Comparison of ENCODE assay signal across 19 cellular contexts in genomic region chr12:114167431-114167830, GRCh38.
"Had no signal": no experiment of that assay in that cellular context is flagged by ENCODE, and none has a peak within 500 bp of the region (broad histone marks: within the 10 kb centered on the region; RNA-seq: fewer than 3 reads in every experiment).

No MANE protein-coding gene starts in this region.

- H3K36me3 Mint-ChIP-seq: activated naive CD8-positive, alpha-beta T cell treated with anti-CD3 and anti-CD28 coated beads, Interleukin-2, amount 10 ng/mL, durations not matched to agents 7 days and 5 days; naive B cell; T-cell had no signal

- H3K9me3 Mint-ChIP-seq: activated CD4-positive, alpha-beta T cell treated with anti-CD3 and anti-CD28 coated beads, Interleukin-2, amount 10 ng/mL, durations not matched to agents 24 days and 14 days; activated CD8-positive, alpha-beta T cell treated with anti-CD3 and anti-CD28 coated beads for 36 hours; activated naive CD8-positive, alpha-beta T cell treated with anti-CD3 and anti-CD28 coated beads, Interleukin-2, amount 10 ng/mL, durations not matched to agents 7 days and 5 days; activated T-helper 17 cell treated with anti-CD3 and anti-CD28 coated beads, Interleukin-2, amount 50 U/mL, for 72 hours; neural crest cell; stimulated activated naive CD8-positive, alpha-beta T cell treated with anti-CD3 and anti-CD28 coated beads, Interleukin-15, Interleukin-2, amounts not matched to agents 100 ng/mL and 50 ng/mL, for 24 hours; T-cell had no signal

- DNase-seq: activated CD4-positive, alpha-beta T cell treated with anti-CD3 and anti-CD28 coated beads, Interleukin-2, amount 10 ng/mL, durations not matched to agents 24 days and 14 days; activated CD8-positive, alpha-beta T cell treated with anti-CD3 and anti-CD28 coated beads for 36 hours; activated naive CD4-positive, alpha-beta T cell; activated naive CD8-positive, alpha-beta T cell treated with anti-CD3 and anti-CD28 coated beads, Interleukin-2, amount 10 ng/mL, durations not matched to agents 7 days and 5 days; activated T-cell treated with anti-CD3 and anti-CD28 coated beads, Interleukin-2, amount 50 U/mL, for 1 hour; cerebellar nuclear complex; cortex of kidney; foreskin keratinocyte; glutamatergic neuron; naive B cell; stimulated activated CD4-positive, alpha-beta T cell treated with anti-CD3 and anti-CD28 coated beads, Interleukin-2, amount 100 ng/mL, for 24 hours; T-cell had no signal

- H3K27me3 Mint-ChIP-seq: activated CD4-positive, alpha-beta T cell treated with anti-CD3 and anti-CD28 coated beads, Interleukin-2, amount 10 ng/mL, durations not matched to agents 24 days and 14 days; activated naive CD8-positive, alpha-beta T cell treated with anti-CD3 and anti-CD28 coated beads, Interleukin-2, amount 10 ng/mL, durations not matched to agents 7 days and 5 days; activated T-helper 17 cell treated with anti-CD3 and anti-CD28 coated beads, Interleukin-2, amount 50 U/mL, for 72 hours had no signal

- H3K4me1 ChIP-seq: foreskin keratinocyte, tibial nerve, vagina had no signal

- H3K4me3 ChIP-seq: right atrium auricular region, tibial nerve, vagina had no signal

- H3K27ac Mint-ChIP-seq: activated CD4-positive, alpha-beta T cell treated with anti-CD3 and anti-CD28 coated beads, Interleukin-2, amount 10 ng/mL, durations not matched to agents 24 days and 14 days; activated CD8-positive, alpha-beta T cell treated with anti-CD3 and anti-CD28 coated beads for 36 hours; activated naive CD8-positive, alpha-beta T cell treated with anti-CD3 and anti-CD28 coated beads, Interleukin-2, amount 10 ng/mL, durations not matched to agents 7 days and 5 days; activated T-helper 17 cell treated with anti-CD3 and anti-CD28 coated beads, Interleukin-2, amount 50 U/mL, for 72 hours; naive B cell; progenitor cell of endocrine pancreas; stimulated activated naive CD8-positive, alpha-beta T cell treated with anti-CD3 and anti-CD28 coated beads, Interleukin-15, Interleukin-2, amounts not matched to agents 100 ng/mL and 50 ng/mL, for 24 hours; T-cell had no signal

- H3K4me3 Mint-ChIP-seq: activated CD4-positive, alpha-beta T cell treated with anti-CD3 and anti-CD28 coated beads, Interleukin-2, amount 10 ng/mL, durations not matched to agents 24 days and 14 days; activated CD8-positive, alpha-beta T cell treated with anti-CD3 and anti-CD28 coated beads for 36 hours; activated naive CD8-positive, alpha-beta T cell treated with anti-CD3 and anti-CD28 coated beads, Interleukin-2, amount 10 ng/mL, durations not matched to agents 7 days and 5 days; activated T-helper 17 cell treated with anti-CD3 and anti-CD28 coated beads, Interleukin-2, amount 50 U/mL, for 72 hours; naive B cell; neural crest cell; stimulated activated naive CD8-positive, alpha-beta T cell treated with anti-CD3 and anti-CD28 coated beads, Interleukin-15, Interleukin-2, amounts not matched to agents 100 ng/mL and 50 ng/mL, for 24 hours; T-cell had no signal

- H3K27me3 ChIP-seq: foreskin keratinocyte, right atrium auricular region, tibial nerve, vagina had no signal

- H3K4me1 Mint-ChIP-seq: activated CD4-positive, alpha-beta T cell treated with anti-CD3 and anti-CD28 coated beads, Interleukin-2, amount 10 ng/mL, durations not matched to agents 24 days and 14 days; activated naive CD8-positive, alpha-beta T cell treated with anti-CD3 and anti-CD28 coated beads, Interleukin-2, amount 10 ng/mL, durations not matched to agents 7 days and 5 days; activated T-helper 17 cell treated with anti-CD3 and anti-CD28 coated beads, Interleukin-2, amount 50 U/mL, for 72 hours; naive B cell; neural crest cell; T-cell had no signal

- H3K9me3 ChIP-seq: right atrium auricular region, tibial nerve, vagina had no signal

- H3K27ac ChIP-seq: foreskin keratinocyte, right atrium auricular region, tibial nerve, vagina had no signal

- H3K36me3 ChIP-seq: right atrium auricular region, tibial nerve, vagina had no signal
